In genomic region chr3:129026728-129027543, GRCh38 we compare ENCODE assay signal across 8 cellular contexts. TPM values are rescaled to one million over a fixed set of nuclear protein-coding genes. Genes with fewer than 3 reads are reported as not detected.
DNase-seq lines count a peak whose midpoint lies in the region; ATAC-seq, FAIRE-seq and TF ChIP-seq lines count a peak whose summit lies in the region.

No MANE protein-coding gene starts in this region.

- DNase-seq in GM19239 (ENCODE audit: insufficient read length, low spot score) (peak; percentile 96), NCI-H526 (lab: John Stamatoyannopoulos, UW) (peak; percentile 89 to 98), ecto neural progenitor cell (ENCODE audit: low spot score) (peak; percentile 91), lower lobe of right lung (peak; percentile 94)
- DNase-seq in activated CD4-positive, alpha-beta T cell treated with anti-CD3 and anti-CD28 coated beads, Interleukin-2, amount 50 U/mL, for 4 hours = peak; percentile 84 to 85
- DNase-seq in stimulated activated CD4-positive, alpha-beta T cell treated with anti-CD3 and anti-CD28 coated beads, TNF-alpha, amount 100 ng/mL, for 1 hour (ENCODE audit: low read depth in 3 of 3, low spot score in 1 of 3) = peak; percentile 76 to 79 (median 77)

- intact Hi-C loops in lower lobe of right lung (cut with DNase I) = no loop called here

- FAIRE-seq in GM19239 (lab: Jason Lieb, UNC) = peak; percentile 91

- no peaks in the 10 kb centered on the region for H3K36me3 ChIP-seq in BLaER1 treated with 17β-estradiol and CSF1 and Interleukin-3, amounts not matched to agents 10 nM and 100 nM
- peaks cover 7% of the 10 kb centered on the region for H3K36me3 ChIP-seq in lower lobe of right lung

- H3K27ac ChIP-seq in BLaER1 treated with 17β-estradiol and CSF1 and Interleukin-3, amounts not matched to agents 10 nM and 100 nM = peak overlapping the region in 10 of 11 experiments; percentile 14 to 61 (median 42); a peak in 12 of 22 replicates
- H3K27ac ChIP-seq in lower lobe of right lung = peak overlapping the region; percentile 68

- H3K9ac ChIP-seq in BLaER1 treated with 17β-estradiol and CSF1 and Interleukin-3, amounts not matched to agents 10 nM and 100 nM = peak overlapping the region; percentile 15 to 73 (median 66); a peak in 20 of 22 replicates

- peaks cover 5 to 14% (median 9%) of the 10 kb centered on the region in 11 experiments; a peak in 16 of 22 replicates for H3K9me3 ChIP-seq in BLaER1 treated with 17β-estradiol and CSF1 and Interleukin-3, amounts not matched to agents 10 nM and 100 nM (replicated peaks in 1 of 11)
- no peaks in the 10 kb centered on the region for H3K9me3 ChIP-seq in lower lobe of right lung

- H3K27me3 ChIP-seq in BLaER1 treated with 17β-estradiol and CSF1 and Interleukin-3, amounts not matched to agents 10 nM and 100 nM = no peaks in the 10 kb centered on the region
- no peaks in the 10 kb centered on the region for H3K27me3 ChIP-seq in lower lobe of right lung (ENCODE audit: low read depth)

- peak overlapping the region; percentile 81 to 97 (median 85) for H3K4me2 ChIP-seq in BLaER1 treated with 17β-estradiol and CSF1 and Interleukin-3, amounts not matched to agents 10 nM and 100 nM

- no peaks in the 10 kb centered on the region for H4K20me1 ChIP-seq in BLaER1 treated with 17β-estradiol and CSF1 and Interleukin-3, amounts not matched to agents 10 nM and 100 nM

- peak; percentile 81 for TF ChIP-seq CTCF in lower lobe of right lung (IDR thresholded peaks at IDR 0.05)

- ATAC-seq in HG03442 (IDR thresholded peaks at IDR 0.05; ENCODE audit: unreplicated experiment) (peak; percentile 98), lower lobe of right lung (peak; percentile 97 to 98)

- peak overlapping the region; percentile 43 to 72 (median 56) for H3K4me3 ChIP-seq in BLaER1 treated with 17β-estradiol and CSF1 and Interleukin-3, amounts not matched to agents 10 nM and 100 nM
- H3K4me3 ChIP-seq in lower lobe of right lung = peak overlapping the region; percentile 53

- peaks cover 11 to 59% (median 40%) of the 10 kb centered on the region in 10 experiments for H3K4me1 ChIP-seq in BLaER1 treated with 17β-estradiol and CSF1 and Interleukin-3, amounts not matched to agents 10 nM and 100 nM
- H3K4me1 ChIP-seq in lower lobe of right lung = peaks cover 49% of the 10 kb centered on the region

RNA-seq across cellular contexts. Expression of gene EFCC1, which starts 25.8 kb away (rescaled TPM):
- total RNA-seq in lower lobe of right lung = 12.1 TPM

RNA-seq across cellular contexts. Expression of gene CFAP92, which starts 33.1 kb away (rescaled TPM):
- total RNA-seq in lower lobe of right lung = 2.0 TPM

RNA-seq across cellular contexts. Expression of gene GP9, which starts 33.6 kb away (rescaled TPM):
- 2.6 TPM for total RNA-seq in lower lobe of right lung

Comparison
In these comparisons a context has a peak if more than half of its experiments do, and no peak if none do; other contexts are left out.
1. Peak in every context shown above with its lines: DNase-seq, ATAC-seq, H3K4me3 ChIP-seq and H3K27ac ChIP-seq.